Comparison of ENCODE assay signal across 9 cellular contexts in the genomic region with DNA sequence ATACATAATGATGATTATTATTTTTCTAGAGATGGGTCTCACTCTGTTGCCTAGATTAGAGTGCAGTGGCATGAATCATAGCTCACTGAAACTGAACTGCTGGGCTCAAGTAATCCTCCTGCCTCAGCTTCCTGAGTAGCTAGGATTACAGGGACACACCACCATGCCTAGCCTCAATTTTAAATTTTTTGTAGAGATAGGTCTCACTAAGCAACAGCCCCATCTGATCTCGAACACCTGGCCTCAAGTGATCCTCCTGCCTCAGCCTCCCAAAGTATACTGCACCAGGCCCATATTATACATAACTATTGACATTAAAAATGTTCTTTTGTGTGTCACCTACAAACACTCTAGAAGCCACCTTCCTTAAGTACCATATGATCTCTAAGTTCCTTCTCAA. TPM values are rescaled to one million over a fixed set of nuclear protein-coding genes. Genes with fewer than 3 reads are reported as not detected.
A peak's percentile ranks its signal among the peaks of the same experiment; 100 is the strongest.
DNase-seq lines count a peak whose midpoint lies in the region; ATAC-seq lines count a peak whose summit lies in the region.
"Had no signal": no experiment of that assay in that cellular context is flagged by ENCODE, and none has a peak within 500 bp of the region (broad histone marks: within the 10 kb centered on the region; RNA-seq: fewer than 3 reads in every experiment).

No MANE protein-coding gene starts in this region.

- peaks cover 59% of the 10 kb centered on the region for H3K4me1 Mint-ChIP-seq in activated CD4-positive, alpha-beta T cell treated with anti-CD3 and anti-CD28 coated beads for 36 hours
- peaks cover 45% of the 10 kb centered on the region for H3K4me1 Mint-ChIP-seq in activated T-helper 2 cell treated with anti-CD3 and anti-CD28 coated beads, Interferon-gamma antibody, Interleukin-2, Interleukin-4, amounts not matched to agents 10 μg/mL and 5 μg/mL and 100 μg/mL, durations not matched to agents 14 hours and 24 hours and 36 hours (ENCODE audit: low read depth)

- intact Hi-C loops in activated CD4-positive, alpha-beta T cell treated with anti-CD3 and anti-CD28 coated beads for 36 hours (cut with DNase I, micrococcal nuclease) = loop anchor here (1.0 to 5.0 kb wide), 5 partner anchors 67 to 888 kb away; partner anchors contain the start of genes NFYB (in 2 of the 2) and WASHC4 (in 2 of the 2)
- intact Hi-C loops in activated T-helper 2 cell treated with anti-CD3 and anti-CD28 coated beads, Interferon-gamma antibody, Interleukin-2, Interleukin-4, amounts not matched to agents 10 μg/mL and 5 μg/mL and 100 μg/mL, durations not matched to agents 14 hours and 24 hours and 36 hours (cut with micrococcal nuclease) = loop anchor here (1.0 to 5.0 kb wide), 2 partner anchors 42 to 138 kb away; no protein-coding TSS in a partner anchor

- no peak overlapping the region for H3K4me3 Mint-ChIP-seq in activated CD4-positive, alpha-beta T cell treated with anti-CD3 and anti-CD28 coated beads for 36 hours
- H3K4me3 Mint-ChIP-seq in activated T-helper 2 cell treated with anti-CD3 and anti-CD28 coated beads, Interferon-gamma antibody, Interleukin-2, Interleukin-4, amounts not matched to agents 10 μg/mL and 5 μg/mL and 100 μg/mL, durations not matched to agents 14 hours and 24 hours and 36 hours (ENCODE audit: low read depth) = peak overlapping the region; percentile 10

- ATAC-seq in activated CD4-positive, alpha-beta T cell treated with anti-CD3 and anti-CD28 coated beads for 36 hours = peak; percentile 30

- H3K27me3 ChIP-seq in subcutaneous abdominal adipose tissue (ENCODE audit: control insufficient read depth in 5 of 5, insufficient read depth in 4 of 5, low read length in 5 of 5) = no peaks in the 10 kb centered on the region

- POLR2A ChIA-PET in activated CD4-positive, alpha-beta T cell treated with anti-CD3 and anti-CD28 coated beads for 36 hours (lab: Charles Lee) = no interaction called here

- H3K4me3 ChIP-seq in subcutaneous abdominal adipose tissue (ENCODE audit: low read depth in 1 of 5, low read length in 5 of 5) = no peak overlapping the region

- no peaks in the 10 kb centered on the region for H3K36me3 ChIP-seq in subcutaneous abdominal adipose tissue (ENCODE audit: control insufficient read depth in 5 of 5, insufficient read depth in 5 of 5, low read length in 5 of 5)

- H3K4me1 ChIP-seq in subcutaneous abdominal adipose tissue (ENCODE audit: control insufficient read depth in 5 of 5, insufficient read depth in 5 of 5, low read length in 5 of 5) = peaks cover 0 to 27% (median 20%) of the 10 kb centered on the region in 5 donors

- H3K27ac ChIP-seq in subcutaneous abdominal adipose tissue (ENCODE audit: low read depth, low read length) = peak overlapping the region; percentile 72
- H3K27ac ChIP-seq in caudate nucleus (ENCODE audit: low read depth, low read length) = no peak overlapping the region

- peak overlapping the region; percentile 87 for H3K27ac Mint-ChIP-seq in activated CD4-positive, alpha-beta T cell treated with anti-CD3 and anti-CD28 coated beads for 36 hours
- peak overlapping the region; percentile 77 for H3K27ac Mint-ChIP-seq in activated T-helper 2 cell treated with anti-CD3 and anti-CD28 coated beads, Interferon-gamma antibody, Interleukin-2, Interleukin-4, amounts not matched to agents 10 μg/mL and 5 μg/mL and 100 μg/mL, durations not matched to agents 14 hours and 24 hours and 36 hours

- no peak for DNase-seq in activated CD4-positive, alpha-beta T cell treated with anti-CD3 and anti-CD28 coated beads for 36 hours
- no peak for DNase-seq in activated CD4-positive, alpha-beta T cell treated with anti-CD3 and anti-CD28 coated beads for 48 hours
- no peak for DNase-seq in activated T-helper 2 cell treated with anti-CD3 and anti-CD28 coated beads, Interferon-gamma antibody, Interleukin-2, Interleukin-4, amounts not matched to agents 10 μg/mL and 5 μg/mL and 100 μg/mL, durations not matched to agents 14 hours and 24 hours and 36 hours (ENCODE audit: low spot score)
- peak; percentile 31 for DNase-seq in glomerular visceral epithelial cell (ENCODE audit: extremely low spot score)
- no peak for DNase-seq in NCI-H1417 (lab: John Stamatoyannopoulos, UW)
- no peak for DNase-seq in caudate nucleus (lab: John Stamatoyannopoulos, UW)
- no peak for DNase-seq in SKM-1 treated with dmso at 0.1 percent for 144 hours (lab: John Stamatoyannopoulos, UW; ENCODE audit: unreplicated experiment)
- DNase-seq: NCI-H2107 had no signal

- H3K9ac ChIP-seq in subcutaneous abdominal adipose tissue (ENCODE audit: low read length in 5 of 5) = peak overlapping the region in 1 of 5 donors; percentile 15

- H3K36me3 Mint-ChIP-seq in activated CD4-positive, alpha-beta T cell treated with anti-CD3 and anti-CD28 coated beads for 36 hours (ENCODE audit: low read depth) = no peaks in the 10 kb centered on the region
- no peaks in the 10 kb centered on the region for H3K36me3 Mint-ChIP-seq in activated T-helper 2 cell treated with anti-CD3 and anti-CD28 coated beads, Interferon-gamma antibody, Interleukin-2, Interleukin-4, amounts not matched to agents 10 μg/mL and 5 μg/mL and 100 μg/mL, durations not matched to agents 14 hours and 24 hours and 36 hours (ENCODE audit: low read depth)

- H3K27me3 Mint-ChIP-seq in activated CD4-positive, alpha-beta T cell treated with anti-CD3 and anti-CD28 coated beads for 36 hours = peaks cover 5% of the 10 kb centered on the region
- no peaks in the 10 kb centered on the region for H3K27me3 Mint-ChIP-seq in activated T-helper 2 cell treated with anti-CD3 and anti-CD28 coated beads, Interferon-gamma antibody, Interleukin-2, Interleukin-4, amounts not matched to agents 10 μg/mL and 5 μg/mL and 100 μg/mL, durations not matched to agents 14 hours and 24 hours and 36 hours (ENCODE audit: low read depth)

- CTCF ChIA-PET in activated CD4-positive, alpha-beta T cell treated with anti-CD3 and anti-CD28 coated beads for 36 hours (lab: Charles Lee) = interaction anchor here (1.6 to 4.2 kb wide), 2 partner anchors 19 to 69 kb away, joined by 7 to 32 read pairs; no protein-coding TSS in a partner anchor

- no peaks in the 10 kb centered on the region for H3K9me3 Mint-ChIP-seq in activated CD4-positive, alpha-beta T cell treated with anti-CD3 and anti-CD28 coated beads for 36 hours (ENCODE audit: low read depth)
- H3K9me3 Mint-ChIP-seq in activated T-helper 2 cell treated with anti-CD3 and anti-CD28 coated beads, Interferon-gamma antibody, Interleukin-2, Interleukin-4, amounts not matched to agents 10 μg/mL and 5 μg/mL and 100 μg/mL, durations not matched to agents 14 hours and 24 hours and 36 hours = no peaks in the 10 kb centered on the region

- H3K9me3 ChIP-seq in subcutaneous abdominal adipose tissue (ENCODE audit: control insufficient read depth in 5 of 5, low read length in 5 of 5) = no peaks in the 10 kb centered on the region

RNA-seq across cellular contexts. Expression of gene TXNRD1, which starts 3.4 kb away (rescaled TPM):
- total RNA-seq in activated CD4-positive, alpha-beta T cell treated with anti-CD3 and anti-CD28 coated beads for 36 hours = 10 to 100 TPM; 66.7 to 88.0 TPM
- 83.7 and 96.4 TPM in 2 replicates for total RNA-seq in activated T-helper 2 cell treated with anti-CD3 and anti-CD28 coated beads, Interferon-gamma antibody, Interleukin-2, Interleukin-4, amounts not matched to agents 10 μg/mL and 5 μg/mL and 100 μg/mL, durations not matched to agents 14 hours and 24 hours and 36 hours
